In the genomic region with DNA sequence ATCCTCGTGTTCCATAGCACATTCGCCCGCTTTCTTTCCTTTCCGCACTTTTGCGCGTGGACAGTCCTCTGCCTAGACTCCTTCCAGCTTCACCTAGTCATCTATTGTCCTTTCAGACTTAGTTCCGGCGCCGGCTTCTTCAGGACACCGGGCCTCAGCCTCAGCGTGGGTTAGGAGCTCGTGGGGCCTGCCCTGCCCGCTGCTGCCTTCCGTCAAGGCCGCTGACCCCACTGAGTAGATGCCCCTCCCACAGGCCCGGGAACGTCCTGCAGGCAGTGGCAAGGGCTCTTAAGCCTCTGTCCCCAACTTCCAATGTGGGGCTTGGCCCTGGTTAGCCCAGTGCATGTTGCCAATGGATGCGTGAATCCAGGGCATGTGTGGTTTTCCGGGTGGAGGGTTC, we compare ENCODE assay signal across 20 cellular contexts. TPM values are rescaled to one million over a fixed set of nuclear protein-coding genes. Genes with fewer than 3 reads are reported as not detected.
A peak's percentile ranks its signal among the peaks of the same experiment; 100 is the strongest.
DNase-seq lines count a peak whose midpoint lies in the region; ATAC-seq and TF ChIP-seq lines count a peak whose summit lies in the region.
"Had no signal": no experiment of that assay in that cellular context is flagged by ENCODE, and none has a peak within 500 bp of the region (broad histone marks: within the 10 kb centered on the region; RNA-seq: fewer than 3 reads in every experiment).

No MANE protein-coding gene starts in this region.

- no peak for ATAC-seq in left lobe of liver
- ATAC-seq in sciatic nerve, result peak; percentile 13
- ATAC-seq in HG03280 (IDR thresholded peaks at IDR 0.05; ENCODE audit: unreplicated experiment), result no peak
- ATAC-seq in gastroesophageal sphincter, result no peak
- ATAC-seq: stimulated activated naive CD8-positive, alpha-beta T cell treated with anti-CD3 and anti-CD28 coated beads, Interleukin-15, amount 100 ng/mL, for 72 hours had no signal

- no peaks in the 10 kb centered on the region for H3K4me1 Mint-ChIP-seq in HFFc6 (ENCODE audit: low read depth)
- H3K4me1 Mint-ChIP-seq: activated CD4-positive, alpha-beta T cell treated with anti-CD3 and anti-CD28 coated beads, Interleukin-2, amount 10 ng/mL, durations not matched to agents 24 days and 14 days; activated naive CD8-positive, alpha-beta T cell treated with anti-CD3 and anti-CD28 coated beads for 36 hours; stimulated activated naive CD8-positive, alpha-beta T cell treated with anti-CD3 and anti-CD28 coated beads, Interleukin-15, amount 100 ng/mL, for 72 hours had no signal

- no peak overlapping the region for H3K4me3 Mint-ChIP-seq in HFFc6
- H3K4me3 Mint-ChIP-seq: activated CD4-positive, alpha-beta T cell treated with anti-CD3 and anti-CD28 coated beads, Interleukin-2, amount 10 ng/mL, durations not matched to agents 24 days and 14 days; activated naive CD8-positive, alpha-beta T cell treated with anti-CD3 and anti-CD28 coated beads for 36 hours; IgD-negative memory B cell; stimulated activated naive CD8-positive, alpha-beta T cell treated with anti-CD3 and anti-CD28 coated beads, Interleukin-15, amount 100 ng/mL, for 72 hours had no signal

- no peak overlapping the region for H3K27ac Mint-ChIP-seq in HFFc6
- H3K27ac Mint-ChIP-seq: activated CD4-positive, alpha-beta T cell treated with anti-CD3 and anti-CD28 coated beads, Interleukin-2, amount 10 ng/mL, durations not matched to agents 24 days and 14 days; activated naive CD8-positive, alpha-beta T cell treated with anti-CD3 and anti-CD28 coated beads for 36 hours; IgD-negative memory B cell; stimulated activated naive CD8-positive, alpha-beta T cell treated with anti-CD3 and anti-CD28 coated beads, Interleukin-15, amount 100 ng/mL, for 72 hours had no signal

- H3K4me3 ChIP-seq in H7 (ENCODE audit: insufficient read depth, low read depth, low read length), result no peak overlapping the region
- peak overlapping the region; percentile 20 for H3K4me3 ChIP-seq in brain microvascular endothelial cell (ENCODE audit: low read depth, low read length)
- H3K4me3 ChIP-seq in gastroesophageal sphincter, result no peak overlapping the region
- H3K4me3 ChIP-seq: upper lobe of right lung had no signal

- 66 to 79% methylated on average over 13 to 18 of the region's 19 CpGs for WGBS in gastroesophageal sphincter (ENCODE audit: low coverage in 1 of 2), 2 donors

- no peak for TF ChIP-seq EP300 in gastroesophageal sphincter (IDR thresholded peaks at IDR 0.05)

- TF ChIP-seq POLR2A in gastroesophageal sphincter (IDR thresholded peaks at IDR 0.05), result no peak

- H3K4me1 ChIP-seq in gastroesophageal sphincter, result peaks cover 0 to 9% (median 0%) of the 10 kb centered on the region in 3 donors
- H3K4me1 ChIP-seq: upper lobe of right lung had no signal

- no peaks in the 10 kb centered on the region for H3K36me3 Mint-ChIP-seq in HFFc6 (ENCODE audit: low read depth)
- H3K36me3 Mint-ChIP-seq: activated naive CD8-positive, alpha-beta T cell treated with anti-CD3 and anti-CD28 coated beads for 36 hours; IgD-negative memory B cell had no signal

- peaks cover 1% of the 10 kb centered on the region for H3K27me3 ChIP-seq in H7 (ENCODE audit: control insufficient read depth, insufficient read depth, low read length)
- no peaks in the 10 kb centered on the region for H3K27me3 ChIP-seq in brain microvascular endothelial cell (replicated peaks)
- H3K27me3 ChIP-seq in gastroesophageal sphincter, result no peaks in the 10 kb centered on the region
- H3K27me3 ChIP-seq: upper lobe of right lung had no signal

- TF ChIP-seq CTCF in brain microvascular endothelial cell (IDR thresholded peaks at IDR 0.05; ENCODE audit: low read depth, low read length, missing control alignments) (no peak), HFFc6 (IDR thresholded peaks at IDR 0.05) (no peak), gastroesophageal sphincter (IDR thresholded peaks at IDR 0.05) (no peak)

- H3K27ac ChIP-seq in brain microvascular endothelial cell (no peak overlapping the region), gastroesophageal sphincter (no peak overlapping the region)
- H3K27ac ChIP-seq: C4-2B, upper lobe of right lung had no signal

- no peaks in the 10 kb centered on the region for H3K36me3 ChIP-seq in H7 (replicated peaks; ENCODE audit: control insufficient read depth, insufficient read depth, low read length)
- no peaks in the 10 kb centered on the region for H3K36me3 ChIP-seq in brain microvascular endothelial cell (replicated peaks)
- no peaks in the 10 kb centered on the region for H3K36me3 ChIP-seq in gastroesophageal sphincter
- H3K36me3 ChIP-seq: upper lobe of right lung had no signal

- in situ Hi-C loops in brain microvascular endothelial cell (cut with HindIII; ENCODE audit: low pct_ligation_motif_present, low sequenced_read_pairs), result no loop called here

- no peaks in the 10 kb centered on the region for H3K9me3 Mint-ChIP-seq in HFFc6
- H3K9me3 Mint-ChIP-seq: activated CD4-positive, alpha-beta T cell treated with anti-CD3 and anti-CD28 coated beads, Interleukin-2, amount 10 ng/mL, durations not matched to agents 24 days and 14 days; activated naive CD8-positive, alpha-beta T cell treated with anti-CD3 and anti-CD28 coated beads for 36 hours; IgD-negative memory B cell; stimulated activated naive CD8-positive, alpha-beta T cell treated with anti-CD3 and anti-CD28 coated beads, Interleukin-15, amount 100 ng/mL, for 72 hours had no signal

- DNase-seq in H7 (peak; percentile 58), brain microvascular endothelial cell (no peak), left lobe of liver (ENCODE audit: low spot score) (peak; percentile 26), sciatic nerve (ENCODE audit: low spot score) (no peak), HFFc6 (no peak)
- DNase-seq: activated CD4-positive, alpha-beta T cell treated with anti-CD3 and anti-CD28 coated beads, Interleukin-2, amount 10 ng/mL, durations not matched to agents 24 days and 14 days; activated naive CD8-positive, alpha-beta T cell treated with anti-CD3 and anti-CD28 coated beads for 36 hours; cortex of kidney; NCI-H1105 treated with DMSO at 0.1 percent for 48 hours; NCI-H2081; stimulated activated naive CD8-positive, alpha-beta T cell treated with anti-CD3 and anti-CD28 coated beads, Interleukin-15, amount 100 ng/mL, for 72 hours; T-helper 2 cell had no signal

- H3K27me3 Mint-ChIP-seq in HFFc6 (ENCODE audit: insufficient read depth), result peaks cover 26% of the 10 kb centered on the region
- H3K27me3 Mint-ChIP-seq: activated CD4-positive, alpha-beta T cell treated with anti-CD3 and anti-CD28 coated beads, Interleukin-2, amount 10 ng/mL, durations not matched to agents 24 days and 14 days; activated naive CD8-positive, alpha-beta T cell treated with anti-CD3 and anti-CD28 coated beads for 36 hours; stimulated activated naive CD8-positive, alpha-beta T cell treated with anti-CD3 and anti-CD28 coated beads, Interleukin-15, amount 100 ng/mL, for 72 hours had no signal

- no peaks in the 10 kb centered on the region for H3K9me3 ChIP-seq in gastroesophageal sphincter
- H3K9me3 ChIP-seq: upper lobe of right lung had no signal

- intact Hi-C loops in sciatic nerve (cut with DNase I), result no loop called here

RNA-seq across cellular contexts. Expression of a gene that starts 11.4 kb away (rescaled TPM):
- 0.22 and 0.55 TPM in 2 replicates for total RNA-seq in H7 (2014; rRNA removed; shearing (Covaris generic))
- total RNA-seq in left lobe of liver, result not detected
- not detected for total RNA-seq in sciatic nerve
- total RNA-seq in HFFc6 (2021; fragmentation: NEBNext Ultra II Directional; extraction: Animal tissue kit (Norgen Biotek cat#: 25700)), result not detected
- not detected for total RNA-seq in gastroesophageal sphincter
- total RNA-seq: activated CD4-positive, alpha-beta T cell treated with anti-CD3 and anti-CD28 coated beads, Interleukin-2, amount 10 ng/mL, durations not matched to agents 24 days and 14 days; activated naive CD8-positive, alpha-beta T cell treated with anti-CD3 and anti-CD28 coated beads for 36 hours; Daoy; NCI-H460; SK-MEL-5; upper lobe of right lung had no signal

Comparison
In these comparisons a context has a peak if more than half of its experiments do, and no peak if none do; other contexts are left out.
1. DNase-seq: peak in H7 (single experiment) and left lobe of liver (single experiment); none in brain microvascular endothelial cell (single experiment), sciatic nerve (single experiment) and HFFc6 (single experiment).